Comparison of ENCODE assay signal across 16 cellular contexts in genomic region chr4:22190855-22191254, GRCh38.
DNase-seq lines count a peak whose midpoint lies in the region; ATAC-seq, FAIRE-seq and TF ChIP-seq lines count a peak whose summit lies in the region.
"Had no signal": no experiment of that assay in that cellular context is flagged by ENCODE, and none has a peak within 500 bp of the region (broad histone marks: within the 10 kb centered on the region; RNA-seq: fewer than 3 reads in every experiment).

No MANE protein-coding gene starts in this region.

- H3K4me2 ChIP-seq in astrocyte (ENCODE audit: low read length) = peak overlapping the region; percentile 60

- H3K4me3 ChIP-seq in AG04449 (ENCODE audit: low read depth, low read length) = no peak overlapping the region
- H3K4me3 ChIP-seq in astrocyte (ENCODE audit: insufficient read depth, low read depth, low read length) = no peak overlapping the region
- H3K4me3 ChIP-seq: BLaER1, skin epidermis had no signal

- POLR2A ChIA-PET in AG04449 (lab: Yijun Ruan, JAX) = no interaction called here

- no peak overlapping the region for H2AFZ ChIP-seq in astrocyte (ENCODE audit: low read depth, low read length)

- H3K4me1 ChIP-seq in astrocyte (ENCODE audit: insufficient read depth, low read length) = peaks cover 11% of the 10 kb centered on the region

- no peaks in the 10 kb centered on the region for H3K9me3 Mint-ChIP-seq in astrocyte (ENCODE audit: unreplicated experiment)

- H3K79me2 ChIP-seq in astrocyte (ENCODE audit: insufficient read depth, low read length) = no peaks in the 10 kb centered on the region

- peak; percentile 79 for FAIRE-seq in astrocyte (lab: Jason Lieb, UNC)
- FAIRE-seq: endometrium, H1 had no signal

- no peak for ATAC-seq in HG02970 (IDR thresholded peaks at IDR 0.05; ENCODE audit: low FRiP score, unreplicated experiment)
- ATAC-seq: natural killer cell had no signal

- no peak overlapping the region for H3K9ac ChIP-seq in astrocyte (ENCODE audit: low read length)
- H3K9ac ChIP-seq: BLaER1 had no signal

- H3K4me1 Mint-ChIP-seq in astrocyte (ENCODE audit: low read depth, unreplicated experiment) = peaks cover 20% of the 10 kb centered on the region
- H3K4me1 Mint-ChIP-seq: natural killer cell had no signal

- no peaks in the 10 kb centered on the region for H3K36me3 ChIP-seq in astrocyte (ENCODE audit: insufficient read depth, low read length)
- H3K36me3 ChIP-seq: BLaER1 had no signal

- H3K27ac Mint-ChIP-seq in astrocyte (ENCODE audit: unreplicated experiment) = peak overlapping the region; percentile 94
- H3K27ac Mint-ChIP-seq: natural killer cell had no signal

- no peaks in the 10 kb centered on the region for H3K27me3 Mint-ChIP-seq in astrocyte (ENCODE audit: low read depth, unreplicated experiment)

- no peaks in the 10 kb centered on the region for H3K36me3 Mint-ChIP-seq in astrocyte (ENCODE audit: low read depth, unreplicated experiment)
- H3K36me3 Mint-ChIP-seq: natural killer cell had no signal

- no peaks in the 10 kb centered on the region for H3K9me3 ChIP-seq in astrocyte (ENCODE audit: insufficient read depth, low read depth, low read length)
- H3K9me3 ChIP-seq: BLaER1 had no signal

- no peaks in the 10 kb centered on the region for H3K27me3 ChIP-seq in astrocyte (ENCODE audit: insufficient read depth, low read length)
- H3K27me3 ChIP-seq: BLaER1 had no signal

- H3K27ac ChIP-seq in astrocyte (ENCODE audit: low read depth, low read length) = peak overlapping the region; percentile 12
- H3K27ac ChIP-seq: BLaER1, skin epidermis had no signal

- no peak overlapping the region for H3K4me3 Mint-ChIP-seq in astrocyte (ENCODE audit: unreplicated experiment)
- H3K4me3 Mint-ChIP-seq: natural killer cell had no signal

- DNase-seq in AG04449 (ENCODE audit: low read depth, low spot score) = peak; percentile 45
- peak; percentile 89 for DNase-seq in HS-27A (ENCODE audit: low read depth)
- peak; percentile 92 for DNase-seq in astrocyte (ENCODE audit: low read depth)
- peak; percentile 78 for DNase-seq in islet precursor cell
- no peak for DNase-seq in NCI-H1694 treated with DMSO at 0.1 percent for 48 hours (lab: John Stamatoyannopoulos, UW)
- DNase-seq in activated CD8-positive, alpha-beta memory T cell treated with anti-CD3 and anti-CD28 coated beads for 24 hours = no peak
- no peak for DNase-seq in activated naive CD4-positive, alpha-beta T cell (lab: John Stamatoyannopoulos, UW)
- DNase-seq: activated CD8-positive, alpha-beta memory T cell treated with anti-CD3 and anti-CD28 coated beads, Interleukin-2, amount 50 U/mL, for 48 hours; KBM-7; natural killer cell; NCI-H2029 had no signal

- CTCF ChIA-PET in AG04449 (lab: Yijun Ruan, JAX) = no interaction called here

- no peaks in the 10 kb centered on the region for H4K20me1 ChIP-seq in astrocyte (ENCODE audit: insufficient read depth, low read length)
- H4K20me1 ChIP-seq: BLaER1 had no signal

- no peak for TF ChIP-seq CTCF in AG04449 (IDR thresholded peaks at IDR 0.05; ENCODE audit: insufficient read depth, low read length, missing control alignments)
- TF ChIP-seq CTCF in astrocyte (IDR thresholded peaks at IDR 0.05; ENCODE audit: insufficient read depth, low read depth, low read length) = no peak

Comparison
In these comparisons a context has a peak if more than half of its experiments do, and no peak if none do; other contexts are left out.
1. DNase-seq: peak in AG04449 (single experiment), HS-27A (single experiment), astrocyte (single experiment) and islet precursor cell (single experiment); none in NCI-H1694 treated with DMSO at 0.1 percent for 48 hours (single experiment), activated CD8-positive, alpha-beta memory T cell treated with anti-CD3 and anti-CD28 coated beads for 24 hours (single experiment) and activated naive CD4-positive, alpha-beta T cell (0 of 4).